ENCODE assay signal across 8 cellular contexts in the genomic region with DNA sequence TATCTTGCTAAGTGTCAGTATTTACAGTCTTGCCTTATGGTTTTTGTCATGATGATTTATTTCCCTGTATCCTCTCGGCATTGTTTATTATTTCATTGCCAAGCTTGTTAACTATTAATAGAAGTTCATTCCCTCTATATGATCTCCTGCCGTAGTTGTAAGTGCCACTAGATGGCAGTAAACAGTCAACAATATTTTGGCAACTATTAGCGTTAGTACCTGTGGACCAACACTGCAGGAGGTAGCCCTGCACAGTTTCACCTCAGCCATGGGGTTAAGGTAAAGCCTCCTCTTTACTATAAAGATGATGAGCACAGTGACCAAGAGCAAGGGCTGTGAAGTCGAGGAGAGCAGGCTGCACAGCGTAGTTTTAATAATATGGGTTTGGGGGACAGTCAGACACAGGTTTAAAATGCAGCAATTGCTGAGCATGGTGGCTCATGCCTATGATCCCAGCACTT. TPM values are rescaled to one million over a fixed set of nuclear protein-coding genes. Genes with fewer than 3 reads are reported as not detected.
DNase-seq lines count a peak whose midpoint lies in the region; ATAC-seq and TF ChIP-seq lines count a peak whose summit lies in the region.

No MANE protein-coding gene starts in this region.

- no peak overlapping the region for H2AFZ ChIP-seq in PC-9

- POLR2A ChIA-PET in PC-9 (lab: Charles Lee; ENCODE audit: unreplicated experiment): interaction anchor here (0.5 kb wide), 1 partner anchor 125 kb away, joined by 6 read pairs; no protein-coding TSS in a partner anchor

- H3K36me3 ChIP-seq in PC-9 (ENCODE audit: low read depth): no peaks in the 10 kb centered on the region

- H3K9me3 Mint-ChIP-seq in activated naive CD8-positive, alpha-beta T cell treated with anti-CD3 and anti-CD28 coated beads, Interleukin-2, amount 50 U/mL, for 24 hours: no peaks in the 10 kb centered on the region
- no peaks in the 10 kb centered on the region for H3K9me3 Mint-ChIP-seq in T-helper 2 cell treated with Interferon-gamma antibody and Interleukin-4, amounts not matched to agents 5 μg/mL and 100 μg/mL, for 36 hours

- peak; percentile 61 for DNase-seq in DMS114 treated with DMSO at 0.1 percent for 48 hours (lab: John Stamatoyannopoulos, UW; ENCODE audit: unreplicated experiment)
- peak; percentile 63 for DNase-seq in Jurkat, Clone E6-1 (ENCODE audit: low read depth, low spot score)
- DNase-seq in PC-9: peak; percentile 17 to 59
- peak; percentile 17 for DNase-seq in activated naive CD8-positive, alpha-beta T cell treated with anti-CD3 and anti-CD28 coated beads, Interleukin-2, amount 50 U/mL, for 24 hours
- no peak for DNase-seq in left ventricle myocardium superior
- peak; percentile 67 for DNase-seq in renal cortical epithelial cell (ENCODE audit: low read depth)
- DNase-seq in T-helper 2 cell treated with Interferon-gamma antibody and Interleukin-4, amounts not matched to agents 5 μg/mL and 100 μg/mL, for 36 hours (ENCODE audit: low spot score): no peak

- no peak overlapping the region for H3K4me3 ChIP-seq in Jurkat, Clone E6-1 (ENCODE audit: low read length)
- no peak overlapping the region for H3K4me3 ChIP-seq in PC-9

- no peaks in the 10 kb centered on the region for H3F3A ChIP-seq in PC-9 (ENCODE audit: insufficient read depth, low read depth)

- H3K9me3 ChIP-seq in PC-9 (ENCODE audit: insufficient read depth, low read depth): no peaks in the 10 kb centered on the region

- ATAC-seq in GM19452 (IDR thresholded peaks at IDR 0.05; ENCODE audit: unreplicated experiment) (peak; percentile 71), left ventricle myocardium superior (peak; percentile 79)
- ATAC-seq in activated naive CD8-positive, alpha-beta T cell treated with anti-CD3 and anti-CD28 coated beads, Interleukin-2, amount 50 U/mL, for 24 hours: peak; percentile 63

- H3K4me1 ChIP-seq in PC-9 (replicated peaks; ENCODE audit: insufficient read depth): no peaks in the 10 kb centered on the region

- H3K27ac ChIP-seq in PC-9: no peak overlapping the region

- no peaks in the 10 kb centered on the region for H3K27me3 Mint-ChIP-seq in activated naive CD8-positive, alpha-beta T cell treated with anti-CD3 and anti-CD28 coated beads, Interleukin-2, amount 50 U/mL, for 24 hours
- peaks cover 6% of the 10 kb centered on the region for H3K27me3 Mint-ChIP-seq in T-helper 2 cell treated with Interferon-gamma antibody and Interleukin-4, amounts not matched to agents 5 μg/mL and 100 μg/mL, for 36 hours (ENCODE audit: low read depth)

- intact Hi-C loops in PC-9 (cut with micrococcal nuclease; ENCODE audit: unreplicated experiment) (loop anchor here (1.0 to 10.0 kb wide), 3 partner anchors 208 to 323 kb away; no protein-coding TSS in a partner anchor), left ventricle myocardium superior (cut with micrococcal nuclease) (loop anchor here (10.0 kb wide), 1 partner anchor 318 kb away; no protein-coding TSS in a partner anchor)

- H4K20me1 ChIP-seq in PC-9 (ENCODE audit: insufficient read depth): no peaks in the 10 kb centered on the region

- H3K4me3 Mint-ChIP-seq in activated naive CD8-positive, alpha-beta T cell treated with anti-CD3 and anti-CD28 coated beads, Interleukin-2, amount 50 U/mL, for 24 hours: no peak overlapping the region
- no peak overlapping the region for H3K4me3 Mint-ChIP-seq in T-helper 2 cell treated with Interferon-gamma antibody and Interleukin-4, amounts not matched to agents 5 μg/mL and 100 μg/mL, for 36 hours

- no peak overlapping the region for H3K27ac Mint-ChIP-seq in activated naive CD8-positive, alpha-beta T cell treated with anti-CD3 and anti-CD28 coated beads, Interleukin-2, amount 50 U/mL, for 24 hours
- no peak overlapping the region for H3K27ac Mint-ChIP-seq in T-helper 2 cell treated with Interferon-gamma antibody and Interleukin-4, amounts not matched to agents 5 μg/mL and 100 μg/mL, for 36 hours

- no peaks in the 10 kb centered on the region for H3K79me2 ChIP-seq in PC-9 (ENCODE audit: low read depth)

- H3K27me3 ChIP-seq in PC-9 (ENCODE audit: insufficient read depth, low read depth): no peaks in the 10 kb centered on the region

- no peaks in the 10 kb centered on the region for H3K36me3 Mint-ChIP-seq in activated naive CD8-positive, alpha-beta T cell treated with anti-CD3 and anti-CD28 coated beads, Interleukin-2, amount 50 U/mL, for 24 hours (ENCODE audit: low read depth)
- no peaks in the 10 kb centered on the region for H3K36me3 Mint-ChIP-seq in T-helper 2 cell treated with Interferon-gamma antibody and Interleukin-4, amounts not matched to agents 5 μg/mL and 100 μg/mL, for 36 hours (ENCODE audit: low read depth)

- H3K9me2 ChIP-seq in PC-9 (ENCODE audit: insufficient read depth): no peaks in the 10 kb centered on the region

- H3K4me1 Mint-ChIP-seq in activated naive CD8-positive, alpha-beta T cell treated with anti-CD3 and anti-CD28 coated beads, Interleukin-2, amount 50 U/mL, for 24 hours: peaks cover 2% of the 10 kb centered on the region
- peaks cover 4% of the 10 kb centered on the region for H3K4me1 Mint-ChIP-seq in T-helper 2 cell treated with Interferon-gamma antibody and Interleukin-4, amounts not matched to agents 5 μg/mL and 100 μg/mL, for 36 hours (ENCODE audit: low read depth)

- TF ChIP-seq CTCF in PC-9 (conservative IDR thresholded peaks at IDR 0.05): peak; percentile 71

- H3K4me2 ChIP-seq in PC-9: no peak overlapping the region

- CTCF ChIA-PET in PC-9 (lab: Charles Lee): interaction anchor here (0.7 to 1.2 kb wide), 3 partner anchors 212 to 317 kb away, joined by 3 to 5 read pairs (median 3); no protein-coding TSS in a partner anchor

- no TSS peak for BruUV-seq in PC-9 (replicated peaks; lab: Mats Ljungman, UMichigan)

RNA-seq across cellular contexts. Expression of a gene that starts 26.1 kb away (rescaled TPM):
- 8.8 TPM for polyA plus RNA-seq in Jurkat, Clone E6-1 (2012; ENCODE audit: insufficient read depth, insufficient read length)
- total RNA-seq in PC-9 (2021): 2.5 TPM in 2 replicates
- 3.0 TPM for total RNA-seq in left ventricle myocardium superior
- 11.6 and 13.9 TPM in 2 replicates for total RNA-seq in renal cortical epithelial cell

Comparison
In these comparisons a context has a peak if more than half of its experiments do, and no peak if none do; other contexts are left out.
1. DNase-seq: peak in DMS114 treated with DMSO at 0.1 percent for 48 hours (single experiment), Jurkat, Clone E6-1 (single experiment), PC-9 (2 of 2), activated naive CD8-positive, alpha-beta T cell treated with anti-CD3 and anti-CD28 coated beads, Interleukin-2, amount 50 U/mL, for 24 hours (single experiment) and renal cortical epithelial cell (single experiment); none in left ventricle myocardium superior (single experiment) and T-helper 2 cell treated with Interferon-gamma antibody and Interleukin-4, amounts not matched to agents 5 μg/mL and 100 μg/mL, for 36 hours (single experiment).
2. Peak in every context shown above with its lines, with median percentiles within 50 percentile points of each other: ATAC-seq.